ENCODE assay signal across 7 cellular contexts in genomic region chr7:75891237-75891636, GRCh38. TPM values are rescaled to one million over a fixed set of nuclear protein-coding genes. Genes with fewer than 3 reads are reported as not detected.
A peak's percentile ranks its signal among the peaks of the same experiment; 100 is the strongest.
DNase-seq lines count a peak whose midpoint lies in the region; FAIRE-seq and TF ChIP-seq lines count a peak whose summit lies in the region.
"Not testable (repeated sequence)": the region's sequence is repeated elsewhere in the genome, so short reads cannot be mapped to it uniquely, and the experiment has no call there.

No MANE protein-coding gene starts in this region.

- not testable (repeated sequence) for H3K4me1 ChIP-seq in HEK293 (ENCODE audit: control insufficient read depth, insufficient read depth, low read length); kidney (ENCODE audit: control insufficient read depth in 1 of 2, insufficient read depth in 1 of 2, low read depth in 1 of 2, low read length in 2 of 2)
- H3K4me1 ChIP-seq in PC-9 (replicated peaks; ENCODE audit: insufficient read depth): peaks cover 43% of the 10 kb centered on the region
- H3K4me1 ChIP-seq in astrocyte (ENCODE audit: insufficient read depth, low read length): peaks cover 13% of the 10 kb centered on the region
- H3K4me1 ChIP-seq in parathyroid adenoma: peaks cover 50% of the 10 kb centered on the region

- not testable (repeated sequence) for H3K9me3 ChIP-seq in HEK293 (ENCODE audit: control insufficient read depth, insufficient read depth, low read depth, low read length); PC-9 (ENCODE audit: insufficient read depth, low read depth); astrocyte (ENCODE audit: insufficient read depth, low read depth, low read length); kidney (ENCODE audit: control insufficient read depth in 1 of 2, low read length in 2 of 2); parathyroid adenoma (ENCODE audit: control insufficient read depth, low read length)

- H3K36me3 ChIP-seq in HEK293 (ENCODE audit: control insufficient read depth in 2 of 2, insufficient read depth in 1 of 2, low read length in 2 of 2): peaks cover 4 to 24% of the 10 kb centered on the region in 2 experiments; a peak in 2 of 3 replicates
- H3K36me3 ChIP-seq in PC-9 (ENCODE audit: low read depth); astrocyte (ENCODE audit: insufficient read depth, low read length); bronchial epithelial cell (ENCODE audit: control insufficient read depth, insufficient read depth, low read length); kidney (ENCODE audit: control insufficient read depth in 1 of 2, insufficient read depth in 2 of 2, low read length in 2 of 2); parathyroid adenoma (ENCODE audit: control insufficient read depth, insufficient read depth, low read length): not testable (repeated sequence)

- peaks cover 20% of the 10 kb centered on the region for H3K36me3 Mint-ChIP-seq in astrocyte (ENCODE audit: low read depth, unreplicated experiment)
- H3K36me3 Mint-ChIP-seq in type B pancreatic cell: not testable (repeated sequence)

- DNase-seq in PC-9; astrocyte (ENCODE audit: low read depth); type B pancreatic cell (ENCODE audit: extremely low spot score, unreplicated experiment): not testable (repeated sequence)
- DNase-seq in bronchial epithelial cell (ENCODE audit: low read depth): peak; percentile 12
- DNase-seq in kidney: peak; percentile 23

- H3F3A ChIP-seq in PC-9 (ENCODE audit: insufficient read depth, low read depth): peaks cover 38% of the 10 kb centered on the region

- not testable (repeated sequence) for H3K9me3 Mint-ChIP-seq in astrocyte (ENCODE audit: unreplicated experiment); type B pancreatic cell

- H3K4me2 ChIP-seq in PC-9; astrocyte (ENCODE audit: low read length); parathyroid adenoma (ENCODE audit: low read length): not testable (repeated sequence)

- not testable (repeated sequence) for TF ChIP-seq CTCF in HEK293 (tag by site-specific recombination; IDR thresholded peaks at IDR 0.05); PC-9 (conservative IDR thresholded peaks at IDR 0.05); astrocyte (IDR thresholded peaks at IDR 0.05; ENCODE audit: insufficient read depth, low read depth, low read length); bronchial epithelial cell (IDR thresholded peaks at IDR 0.05; ENCODE audit: insufficient read depth, low read length, severe bottlenecking); kidney (IDR thresholded peaks at IDR 0.05; ENCODE audit: borderline replicate concordance, extremely low read depth, insufficient read depth); parathyroid adenoma (IDR thresholded peaks at IDR 0.05); type B pancreatic cell (conservative IDR thresholded peaks at IDR 0.05)

- H3K4me3 Mint-ChIP-seq in astrocyte (ENCODE audit: unreplicated experiment); type B pancreatic cell: not testable (repeated sequence)

- not testable (repeated sequence) for H3K9ac ChIP-seq in astrocyte (ENCODE audit: low read length); kidney (ENCODE audit: low read length in 2 of 2); parathyroid adenoma

- H3K27me3 Mint-ChIP-seq in astrocyte (ENCODE audit: low read depth, unreplicated experiment); type B pancreatic cell: not testable (repeated sequence)

- H4K20me1 ChIP-seq in PC-9 (ENCODE audit: insufficient read depth); astrocyte (ENCODE audit: insufficient read depth, low read length): not testable (repeated sequence)

- CTCF ChIA-PET in HEK293 (lab: Yijun Ruan, JAX): interaction anchor here (0.6 to 2.1 kb wide), 3 partner anchors 25 to 430 kb away, joined by 3 to 11 read pairs (median 5); no protein-coding TSS in a partner anchor
- CTCF ChIA-PET in PC-9 (lab: Charles Lee): interaction anchor here (0.6 to 0.7 kb wide), 3 partner anchors 66 to 371 kb away, joined by 3 to 5 read pairs (median 3); no protein-coding TSS in a partner anchor

- intact Hi-C loops in PC-9 (cut with micrococcal nuclease; ENCODE audit: unreplicated experiment): loop anchor here (5.0 kb wide), 1 partner anchor 101 kb away; the partner anchor contains the start of gene TMEM120A
- intact Hi-C loops in kidney (cut with DNase I): not testable (repeated sequence)

- FAIRE-seq in astrocyte (lab: Jason Lieb, UNC); bronchial epithelial cell (lab: Jason Lieb, UNC); kidney (lab: Jason Lieb, UNC): not testable (repeated sequence)

- H3K27ac Mint-ChIP-seq in astrocyte (ENCODE audit: unreplicated experiment): peak overlapping the region; percentile 62
- H3K27ac Mint-ChIP-seq in type B pancreatic cell: peak overlapping the region; percentile 58

- not testable (repeated sequence) for BruUV-seq in PC-9 (replicated peaks; lab: Mats Ljungman, UMichigan)

- not testable (repeated sequence) for H3K4me1 Mint-ChIP-seq in astrocyte (ENCODE audit: low read depth, unreplicated experiment); type B pancreatic cell (ENCODE audit: unreplicated experiment)

- H3K4me3 ChIP-seq in HEK293 (ENCODE audit: low read depth, low read length); PC-9; astrocyte (ENCODE audit: insufficient read depth, low read depth, low read length); bronchial epithelial cell (ENCODE audit: low read depth, low read length); kidney (ENCODE audit: low read length in 2 of 2); parathyroid adenoma (ENCODE audit: low read depth, low read length): not testable (repeated sequence)

- not testable (repeated sequence) for H3K79me2 ChIP-seq in PC-9 (ENCODE audit: low read depth); astrocyte (ENCODE audit: insufficient read depth, low read length); parathyroid adenoma

- not testable (repeated sequence) for H2AFZ ChIP-seq in PC-9; astrocyte (ENCODE audit: low read depth, low read length); parathyroid adenoma

- not testable (repeated sequence) for H3K27ac ChIP-seq in HEK293 (ENCODE audit: extremely low read depth, low read depth, low read length); astrocyte (ENCODE audit: low read depth, low read length); kidney (ENCODE audit: low read depth in 2 of 2, low read length in 2 of 2)
- 0 out of 2 replicates have a peak overlapping the region, but pooled peaks have one; percentile 92 for H3K27ac ChIP-seq in PC-9
- peak overlapping the region; percentile 11 for H3K27ac ChIP-seq in parathyroid adenoma

- POLR2A ChIA-PET in HEK293 (lab: Yijun Ruan, JAX) (interaction anchor here (0.5 to 1.1 kb wide), 6 partner anchors 10 to 324 kb away, joined by 3 to 5 read pairs (median 4); no protein-coding TSS in a partner anchor), PC-9 (lab: Charles Lee; ENCODE audit: unreplicated experiment) (interaction anchor here (0.6 kb wide), 1 partner anchor 244 kb away, joined by 5 read pairs; no protein-coding TSS in a partner anchor)

- H3K27me3 ChIP-seq in PC-9 (ENCODE audit: insufficient read depth, low read depth); astrocyte (ENCODE audit: insufficient read depth, low read length); bronchial epithelial cell (ENCODE audit: control insufficient read depth, insufficient read depth, low read length); parathyroid adenoma (ENCODE audit: control insufficient read depth, insufficient read depth, low read length): not testable (repeated sequence)

- not testable (repeated sequence) for H3K9me2 ChIP-seq in PC-9 (ENCODE audit: insufficient read depth)

TF ChIP-seq in HEK293, 187 proteins besides CTCF, POLR2A, EP300 and RAD21:
- TF ChIP-seq EGR2 (tag by site-specific recombination; IDR thresholded peaks at IDR 0.05; ENCODE audit: low read depth) (peak; percentile 70), ZFHX2 (tag by site-specific recombination; conservative IDR thresholded peaks at IDR 0.05) (peak; percentile 66)

RNA-seq across cellular contexts. Expression of gene RHBDD2, which starts 12.4 kb away (rescaled TPM):
- total RNA-seq in PC-9 (2021) (71.7 and 75.6 TPM in 2 replicates), astrocyte (54.7 and 55.0 TPM in 2 replicates), bronchial epithelial cell (10.8 and 17.4 TPM in 2 replicates), kidney (89.5 TPM), type B pancreatic cell (ENCODE audit: low replicate concordance) (73.5 and 75.1 TPM in 2 replicates)
- polyA plus RNA-seq in kidney (ENCODE audit: insufficient read depth, low read depth, low replicate concordance): 185 TPM

RNA-seq across cellular contexts. Expression of gene POR, which starts 23.7 kb away (rescaled TPM):
- total RNA-seq in PC-9 (2021) (151 and 205 TPM in 2 replicates), astrocyte (73.6 and 74.1 TPM in 2 replicates), bronchial epithelial cell (75.0 and 179 TPM in 2 replicates), kidney (130 TPM), type B pancreatic cell (ENCODE audit: low replicate concordance) (122 and 153 TPM in 2 replicates)
- polyA plus RNA-seq in kidney (ENCODE audit: insufficient read depth, low read depth, low replicate concordance): 122 TPM
